ENCODE assay signal across 8 cellular contexts in genomic region chr15:21551809-21552208, GRCh38.
DNase-seq lines count a peak whose midpoint lies in the region; ATAC-seq and TF ChIP-seq lines count a peak whose summit lies in the region.
"Not testable (repeated sequence)": the region's sequence is repeated elsewhere in the genome, so short reads cannot be mapped to it uniquely, and the experiment has no call there.

No MANE protein-coding gene starts in this region.

- not testable (repeated sequence) for H3K9me3 Mint-ChIP-seq in CD4-positive, alpha-beta T cell; activated T-cell treated with anti-CD3 and anti-CD28 coated beads, Interleukin-2, amount 50 U/mL, for 4 hours

- not testable (repeated sequence) for H3K4me1 ChIP-seq in mucosa of descending colon (ENCODE audit: low read depth)

- not testable (repeated sequence) for H3K9me3 ChIP-seq in CD4-positive, alpha-beta T cell (ENCODE audit: control insufficient read depth, low read length); mucosa of descending colon

- not testable (repeated sequence) for H3K4me3 ChIP-seq in mucosa of descending colon

- not testable (repeated sequence) for H3K27me3 Mint-ChIP-seq in CD4-positive, alpha-beta T cell; activated T-cell treated with anti-CD3 and anti-CD28 coated beads, Interleukin-2, amount 50 U/mL, for 4 hours (ENCODE audit: low read depth)

- not testable (repeated sequence) for H3K4me1 Mint-ChIP-seq in CD4-positive, alpha-beta T cell (ENCODE audit: low read depth); activated T-cell treated with anti-CD3 and anti-CD28 coated beads, Interleukin-2, amount 50 U/mL, for 4 hours (ENCODE audit: low read depth)

- not testable (repeated sequence) for H3K36me3 ChIP-seq in mucosa of descending colon (ENCODE audit: low read depth)

- not testable (repeated sequence) for H3K4me3 Mint-ChIP-seq in CD4-positive, alpha-beta T cell; activated T-cell treated with anti-CD3 and anti-CD28 coated beads, Interleukin-2, amount 50 U/mL, for 4 hours

- H3K27me3 ChIP-seq in CD4-positive, alpha-beta T cell (ENCODE audit: control insufficient read depth, insufficient read depth, low read length), result not testable (repeated sequence)

- peak; percentile 99 for ATAC-seq in CD4-positive, alpha-beta T cell (ENCODE audit: poor library complexity)
- ATAC-seq in GM18907 (IDR thresholded peaks at IDR 0.05; ENCODE audit: unreplicated experiment) (peak; percentile 100), GM21447 (IDR thresholded peaks at IDR 0.05; ENCODE audit: unreplicated experiment) (peak; percentile 82), HG02642 (IDR thresholded peaks at IDR 0.05; ENCODE audit: poor library complexity, unreplicated experiment) (peak; percentile 97), HG03108 (IDR thresholded peaks at IDR 0.05; ENCODE audit: unreplicated experiment) (peak; percentile 59), HG03571 (IDR thresholded peaks at IDR 0.05; ENCODE audit: unreplicated experiment) (peak; percentile 61), mucosa of descending colon (peak; percentile 75)
- peak; percentile 48 to 88 for ATAC-seq in activated T-cell treated with anti-CD3 and anti-CD28 coated beads, Interleukin-2, amount 50 U/mL, for 4 hours

- not testable (repeated sequence) for TF ChIP-seq CTCF in CD4-positive, alpha-beta T cell (IDR thresholded peaks at IDR 0.05); mucosa of descending colon (IDR thresholded peaks at IDR 0.05)

- H3K27ac Mint-ChIP-seq in CD4-positive, alpha-beta T cell, result not testable (repeated sequence)

- POLR2A ChIA-PET in CD4-positive, alpha-beta T cell (lab: Charles Lee), result not testable (repeated sequence)

- H3K27ac ChIP-seq in CD4-positive, alpha-beta T cell (ENCODE audit: low read depth, low read length), result not testable (repeated sequence)

- CTCF ChIA-PET in CD4-positive, alpha-beta T cell (lab: Charles Lee), result not testable (repeated sequence)

- DNase-seq in CD4-positive, alpha-beta T cell; activated T-cell treated with anti-CD3 and anti-CD28 coated beads, Interleukin-2, amount 50 U/mL, for 4 hours; mucosa of descending colon: not testable (repeated sequence)

- intact Hi-C loops in CD4-positive, alpha-beta T cell (cut with DNase I, micrococcal nuclease); mucosa of descending colon (cut with DNase I, micrococcal nuclease): not testable (repeated sequence)

- H3K36me3 Mint-ChIP-seq in CD4-positive, alpha-beta T cell (ENCODE audit: low read depth); activated T-cell treated with anti-CD3 and anti-CD28 coated beads, Interleukin-2, amount 50 U/mL, for 4 hours (ENCODE audit: insufficient read depth): not testable (repeated sequence)
